ENCODE assay signal across 2 cellular contexts in the genomic region with DNA sequence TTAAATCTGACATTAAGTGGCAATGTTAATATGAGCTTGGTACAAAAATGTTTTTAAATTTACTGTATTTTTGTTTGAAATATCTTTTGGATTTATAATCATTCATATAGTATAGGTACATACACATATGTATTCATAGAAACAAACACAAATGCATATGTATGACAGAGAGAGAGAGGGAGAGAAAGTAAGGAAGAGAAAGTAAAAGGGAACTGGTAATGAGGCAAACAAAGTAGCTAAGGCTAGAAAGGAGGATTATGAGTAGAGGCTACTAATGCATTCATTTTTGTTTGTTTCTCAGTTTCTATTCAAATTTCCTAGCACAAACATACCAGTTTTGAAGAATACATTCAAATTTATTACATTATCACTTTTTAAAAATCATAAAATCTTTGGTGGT.
TF ChIP-seq lines count a peak whose summit lies in the region.

No MANE protein-coding gene starts in this region.

TF ChIP-seq in K562, 482 proteins besides CTCF, POLR2A, EP300 and RAD21:
- TF ChIP-seq, protein P1, sequence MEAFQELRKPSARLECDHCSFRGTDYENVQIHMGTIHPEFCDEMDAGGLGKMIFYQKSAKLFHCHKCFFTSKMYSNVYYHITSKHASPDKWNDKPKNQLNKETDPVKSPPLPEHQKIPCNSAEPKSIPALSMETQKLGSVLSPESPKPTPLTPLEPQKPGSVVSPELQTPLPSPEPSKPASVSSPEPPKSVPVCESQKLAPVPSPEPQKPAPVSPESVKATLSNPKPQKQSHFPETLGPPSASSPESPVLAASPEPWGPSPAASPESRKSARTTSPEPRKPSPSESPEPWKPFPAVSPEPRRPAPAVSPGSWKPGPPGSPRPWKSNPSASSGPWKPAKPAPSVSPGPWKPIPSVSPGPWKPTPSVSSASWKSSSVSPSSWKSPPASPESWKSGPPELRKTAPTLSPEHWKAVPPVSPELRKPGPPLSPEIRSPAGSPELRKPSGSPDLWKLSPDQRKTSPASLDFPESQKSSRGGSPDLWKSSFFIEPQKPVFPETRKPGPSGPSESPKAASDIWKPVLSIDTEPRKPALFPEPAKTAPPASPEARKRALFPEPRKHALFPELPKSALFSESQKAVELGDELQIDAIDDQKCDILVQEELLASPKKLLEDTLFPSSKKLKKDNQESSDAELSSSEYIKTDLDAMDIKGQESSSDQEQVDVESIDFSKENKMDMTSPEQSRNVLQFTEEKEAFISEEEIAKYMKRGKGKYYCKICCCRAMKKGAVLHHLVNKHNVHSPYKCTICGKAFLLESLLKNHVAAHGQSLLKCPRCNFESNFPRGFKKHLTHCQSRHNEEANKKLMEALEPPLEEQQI (IDR thresholded peaks at IDR 0.05), result 0 out of 2 replicates have a peak, but pooled peaks have one; percentile 47
- TF ChIP-seq RFX5 (IDR thresholded peaks at IDR 0.05; ENCODE audit: low read depth, low read length), result no peak
TF ChIP-seq in K562: peak in this region for 1.

TF ChIP-seq in GM23338, 12 proteins besides CTCF, POLR2A, EP300 and RAD21:
- TF ChIP-seq ZNF114 (CRISPR knock-in tag; IDR thresholded peaks at IDR 0.05) (no peak), CREB1 (CRISPR knock-in tag; IDR thresholded peaks at IDR 0.05; ENCODE audit: low read depth) (no peak), STAT1 (IDR thresholded peaks at IDR 0.05; ENCODE audit: unreplicated experiment) (no peak), NANOG (IDR thresholded peaks at IDR 0.05; ENCODE audit: borderline replicate concordance) (no peak), JUNB (IDR thresholded peaks at IDR 0.05; ENCODE audit: unreplicated experiment) (no peak), ZNF331 (CRISPR knock-in tag; IDR thresholded peaks at IDR 0.05; ENCODE audit: low read depth) (no peak), EZH2 (IDR thresholded peaks at IDR 0.05; ENCODE audit: low read depth, unreplicated experiment) (no peak), POLR2AphosphoS5 (IDR thresholded peaks at IDR 0.05; ENCODE audit: low read depth) (no peak), EZH2phosphoT487 (IDR thresholded peaks at IDR 0.05; ENCODE audit: unreplicated experiment) (no peak)
- TF ChIP-seq, protein P2, sequence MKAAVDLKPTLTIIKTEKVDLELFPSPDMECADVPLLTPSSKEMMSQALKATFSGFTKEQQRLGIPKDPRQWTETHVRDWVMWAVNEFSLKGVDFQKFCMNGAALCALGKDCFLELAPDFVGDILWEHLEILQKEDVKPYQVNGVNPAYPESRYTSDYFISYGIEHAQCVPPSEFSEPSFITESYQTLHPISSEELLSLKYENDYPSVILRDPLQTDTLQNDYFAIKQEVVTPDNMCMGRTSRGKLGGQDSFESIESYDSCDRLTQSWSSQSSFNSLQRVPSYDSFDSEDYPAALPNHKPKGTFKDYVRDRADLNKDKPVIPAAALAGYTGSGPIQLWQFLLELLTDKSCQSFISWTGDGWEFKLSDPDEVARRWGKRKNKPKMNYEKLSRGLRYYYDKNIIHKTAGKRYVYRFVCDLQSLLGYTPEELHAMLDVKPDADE (IDR thresholded peaks at IDR 0.05), result no peak
- TF ChIP-seq, protein P3, sequence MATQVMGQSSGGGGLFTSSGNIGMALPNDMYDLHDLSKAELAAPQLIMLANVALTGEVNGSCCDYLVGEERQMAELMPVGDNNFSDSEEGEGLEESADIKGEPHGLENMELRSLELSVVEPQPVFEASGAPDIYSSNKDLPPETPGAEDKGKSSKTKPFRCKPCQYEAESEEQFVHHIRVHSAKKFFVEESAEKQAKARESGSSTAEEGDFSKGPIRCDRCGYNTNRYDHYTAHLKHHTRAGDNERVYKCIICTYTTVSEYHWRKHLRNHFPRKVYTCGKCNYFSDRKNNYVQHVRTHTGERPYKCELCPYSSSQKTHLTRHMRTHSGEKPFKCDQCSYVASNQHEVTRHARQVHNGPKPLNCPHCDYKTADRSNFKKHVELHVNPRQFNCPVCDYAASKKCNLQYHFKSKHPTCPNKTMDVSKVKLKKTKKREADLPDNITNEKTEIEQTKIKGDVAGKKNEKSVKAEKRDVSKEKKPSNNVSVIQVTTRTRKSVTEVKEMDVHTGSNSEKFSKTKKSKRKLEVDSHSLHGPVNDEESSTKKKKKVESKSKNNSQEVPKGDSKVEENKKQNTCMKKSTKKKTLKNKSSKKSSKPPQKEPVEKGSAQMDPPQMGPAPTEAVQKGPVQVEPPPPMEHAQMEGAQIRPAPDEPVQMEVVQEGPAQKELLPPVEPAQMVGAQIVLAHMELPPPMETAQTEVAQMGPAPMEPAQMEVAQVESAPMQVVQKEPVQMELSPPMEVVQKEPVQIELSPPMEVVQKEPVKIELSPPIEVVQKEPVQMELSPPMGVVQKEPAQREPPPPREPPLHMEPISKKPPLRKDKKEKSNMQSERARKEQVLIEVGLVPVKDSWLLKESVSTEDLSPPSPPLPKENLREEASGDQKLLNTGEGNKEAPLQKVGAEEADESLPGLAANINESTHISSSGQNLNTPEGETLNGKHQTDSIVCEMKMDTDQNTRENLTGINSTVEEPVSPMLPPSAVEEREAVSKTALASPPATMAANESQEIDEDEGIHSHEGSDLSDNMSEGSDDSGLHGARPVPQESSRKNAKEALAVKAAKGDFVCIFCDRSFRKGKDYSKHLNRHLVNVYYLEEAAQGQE (IDR thresholded peaks at IDR 0.05; ENCODE audit: unreplicated experiment), result no peak
- TF ChIP-seq, protein P4, sequence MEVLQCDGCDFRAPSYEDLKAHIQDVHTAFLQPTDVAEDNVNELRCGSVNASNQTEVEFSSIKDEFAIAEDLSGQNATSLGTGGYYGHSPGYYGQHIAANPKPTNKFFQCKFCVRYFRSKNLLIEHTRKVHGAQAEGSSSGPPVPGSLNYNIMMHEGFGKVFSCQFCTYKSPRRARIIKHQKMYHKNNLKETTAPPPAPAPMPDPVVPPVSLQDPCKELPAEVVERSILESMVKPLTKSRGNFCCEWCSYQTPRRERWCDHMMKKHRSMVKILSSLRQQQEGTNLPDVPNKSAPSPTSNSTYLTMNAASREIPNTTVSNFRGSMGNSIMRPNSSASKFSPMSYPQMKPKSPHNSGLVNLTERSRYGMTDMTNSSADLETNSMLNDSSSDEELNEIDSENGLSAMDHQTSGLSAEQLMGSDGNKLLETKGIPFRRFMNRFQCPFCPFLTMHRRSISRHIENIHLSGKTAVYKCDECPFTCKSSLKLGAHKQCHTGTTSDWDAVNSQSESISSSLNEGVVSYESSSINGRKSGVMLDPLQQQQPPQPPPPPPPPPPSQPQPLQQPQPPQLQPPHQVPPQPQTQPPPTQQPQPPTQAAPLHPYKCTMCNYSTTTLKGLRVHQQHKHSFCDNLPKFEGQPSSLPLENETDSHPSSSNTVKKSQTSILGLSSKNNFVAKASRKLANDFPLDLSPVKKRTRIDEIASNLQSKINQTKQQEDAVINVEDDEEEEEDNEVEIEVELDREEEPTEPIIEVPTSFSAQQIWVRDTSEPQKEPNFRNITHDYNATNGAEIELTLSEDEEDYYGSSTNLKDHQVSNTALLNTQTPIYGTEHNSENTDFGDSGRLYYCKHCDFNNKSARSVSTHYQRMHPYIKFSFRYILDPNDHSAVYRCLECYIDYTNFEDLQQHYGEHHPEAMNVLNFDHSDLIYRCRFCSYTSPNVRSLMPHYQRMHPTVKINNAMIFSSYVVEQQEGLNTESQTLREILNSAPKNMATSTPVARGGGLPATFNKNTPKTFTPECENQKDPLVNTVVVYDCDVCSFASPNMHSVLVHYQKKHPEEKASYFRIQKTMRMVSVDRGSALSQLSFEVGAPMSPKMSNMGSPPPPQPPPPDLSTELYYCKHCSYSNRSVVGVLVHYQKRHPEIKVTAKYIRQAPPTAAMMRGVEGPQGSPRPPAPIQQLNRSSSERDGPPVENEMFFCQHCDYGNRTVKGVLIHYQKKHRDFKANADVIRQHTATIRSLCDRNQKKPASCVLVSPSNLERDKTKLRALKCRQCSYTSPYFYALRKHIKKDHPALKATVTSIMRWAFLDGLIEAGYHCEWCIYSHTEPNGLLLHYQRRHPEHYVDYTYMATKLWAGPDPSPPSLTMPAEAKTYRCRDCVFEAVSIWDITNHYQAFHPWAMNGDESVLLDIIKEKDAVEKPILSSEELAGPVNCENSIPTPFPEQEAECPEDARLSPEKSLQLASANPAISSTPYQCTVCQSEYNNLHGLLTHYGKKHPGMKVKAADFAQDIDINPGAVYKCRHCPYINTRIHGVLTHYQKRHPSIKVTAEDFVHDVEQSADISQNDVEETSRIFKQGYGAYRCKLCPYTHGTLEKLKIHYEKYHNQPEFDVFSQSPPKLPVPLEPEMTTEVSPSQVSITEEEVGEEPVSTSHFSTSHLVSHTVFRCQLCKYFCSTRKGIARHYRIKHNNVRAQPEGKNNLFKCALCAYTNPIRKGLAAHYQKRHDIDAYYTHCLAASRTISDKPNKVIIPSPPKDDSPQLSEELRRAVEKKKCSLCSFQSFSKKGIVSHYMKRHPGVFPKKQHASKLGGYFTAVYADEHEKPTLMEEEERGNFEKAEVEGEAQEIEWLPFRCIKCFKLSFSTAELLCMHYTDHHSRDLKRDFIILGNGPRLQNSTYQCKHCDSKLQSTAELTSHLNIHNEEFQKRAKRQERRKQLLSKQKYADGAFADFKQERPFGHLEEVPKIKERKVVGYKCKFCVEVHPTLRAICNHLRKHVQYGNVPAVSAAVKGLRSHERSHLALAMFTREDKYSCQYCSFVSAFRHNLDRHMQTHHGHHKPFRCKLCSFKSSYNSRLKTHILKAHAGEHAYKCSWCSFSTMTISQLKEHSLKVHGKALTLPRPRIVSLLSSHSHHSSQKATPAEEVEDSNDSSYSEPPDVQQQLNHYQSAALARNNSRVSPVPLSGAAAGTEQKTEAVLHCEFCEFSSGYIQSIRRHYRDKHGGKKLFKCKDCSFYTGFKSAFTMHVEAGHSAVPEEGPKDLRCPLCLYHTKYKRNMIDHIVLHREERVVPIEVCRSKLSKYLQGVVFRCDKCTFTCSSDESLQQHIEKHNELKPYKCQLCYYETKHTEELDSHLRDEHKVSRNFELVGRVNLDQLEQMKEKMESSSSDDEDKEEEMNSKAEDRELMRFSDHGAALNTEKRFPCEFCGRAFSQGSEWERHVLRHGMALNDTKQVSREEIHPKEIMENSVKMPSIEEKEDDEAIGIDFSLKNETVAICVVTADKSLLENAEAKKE (CRISPR knock-in tag; IDR thresholded peaks at IDR 0.05), result no peak
